Comparison of ENCODE assay signal across 1 cellular context in the genomic region with DNA sequence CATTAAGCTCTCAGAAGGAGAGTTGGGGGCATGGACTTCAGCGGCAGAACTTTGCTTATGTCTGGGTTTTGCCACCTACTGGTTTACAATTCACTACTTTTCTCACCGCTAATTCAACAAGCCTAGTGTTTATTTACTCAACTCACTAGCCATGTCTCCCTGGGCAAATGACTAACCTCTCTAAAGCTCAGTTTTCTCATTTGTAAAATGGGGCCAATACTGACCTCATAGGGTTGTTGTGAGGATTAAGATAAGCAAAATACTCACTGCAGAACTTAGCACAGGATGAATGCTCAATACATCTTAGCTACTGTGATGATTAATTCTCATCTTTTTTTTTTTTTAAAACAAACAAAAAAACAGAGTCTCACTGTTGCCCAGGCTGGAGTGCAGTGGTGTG.
TF ChIP-seq lines count a peak whose summit lies in the region.

No MANE protein-coding gene starts in this region.

TF ChIP-seq in HepG2, 621 proteins besides CTCF, POLR2A, EP300 and RAD21 (continued from another document):
- TF ChIP-seq, protein P1, sequence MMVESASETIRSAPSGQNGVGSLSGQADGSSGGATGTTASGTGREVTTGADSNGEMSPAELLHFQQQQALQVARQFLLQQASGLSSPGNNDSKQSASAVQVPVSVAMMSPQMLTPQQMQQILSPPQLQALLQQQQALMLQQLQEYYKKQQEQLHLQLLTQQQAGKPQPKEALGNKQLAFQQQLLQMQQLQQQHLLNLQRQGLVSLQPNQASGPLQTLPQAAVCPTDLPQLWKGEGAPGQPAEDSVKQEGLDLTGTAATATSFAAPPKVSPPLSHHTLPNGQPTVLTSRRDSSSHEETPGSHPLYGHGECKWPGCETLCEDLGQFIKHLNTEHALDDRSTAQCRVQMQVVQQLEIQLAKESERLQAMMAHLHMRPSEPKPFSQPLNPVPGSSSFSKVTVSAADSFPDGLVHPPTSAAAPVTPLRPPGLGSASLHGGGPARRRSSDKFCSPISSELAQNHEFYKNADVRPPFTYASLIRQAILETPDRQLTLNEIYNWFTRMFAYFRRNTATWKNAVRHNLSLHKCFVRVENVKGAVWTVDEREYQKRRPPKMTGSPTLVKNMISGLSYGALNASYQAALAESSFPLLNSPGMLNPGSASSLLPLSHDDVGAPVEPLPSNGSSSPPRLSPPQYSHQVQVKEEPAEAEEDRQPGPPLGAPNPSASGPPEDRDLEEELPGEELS (CRISPR knock-in tag; IDR thresholded peaks at IDR 0.05) = 0 out of 2 replicates have a peak, but pooled peaks have one; percentile 19
- TF ChIP-seq MBD4 (IDR thresholded peaks at IDR 0.05; ENCODE audit: borderline replicate concordance, low read length) (no peak), ZNF629 (CRISPR knock-in tag; conservative IDR thresholded peaks at IDR 0.05) (peak; percentile 85), SAFB2 (CRISPR knock-in tag; IDR thresholded peaks at IDR 0.05; ENCODE audit: borderline replicate concordance, low read depth) (no peak), FOXA1 (IDR thresholded peaks at IDR 0.05) (no peak), FOXA1 (CRISPR knock-in tag; IDR thresholded peaks at IDR 0.05) (0 out of 2 replicates have a peak, but pooled peaks have one; percentile 15)
